In genomic region chr20:51745804-51746203, GRCh38 we compare ENCODE assay signal across 33 cellular contexts. TPM values are rescaled to one million over a fixed set of nuclear protein-coding genes. Genes with fewer than 3 reads are reported as not detected.
"Had no signal": no experiment of that assay in that cellular context is flagged by ENCODE, and none has a peak within 500 bp of the region (broad histone marks: within the 10 kb centered on the region; RNA-seq: fewer than 3 reads in every experiment).

No MANE protein-coding gene starts in this region.

- H3K4me3 ChIP-seq: adrenal gland, body of pancreas, MG63, SJSA1 had no signal

- H3K27ac ChIP-seq: adrenal gland, SJSA1 had no signal

- H3K9me2 ChIP-seq: SK-N-SH had no signal

- H3K4me2 ChIP-seq: SK-N-SH had no signal

- H3K27ac Mint-ChIP-seq: activated B cell treated with CpG ODN at 0.5 μM for 24 hours; activated CD4-positive, alpha-beta memory T cell treated with anti-CD3 and anti-CD28 coated beads for 36 hours; activated naive CD4-positive, alpha-beta T cell treated with anti-CD3 and anti-CD28 coated beads for 36 hours; activated naive CD4-positive, alpha-beta T cell treated with anti-CD3 and anti-CD28 coated beads, Interleukin-2, amount 50 U/mL, for 72 hours; activated T-helper 1 cell treated with anti-CD3 and anti-CD28 coated beads, Interleukin-12 subunit alpha, Interleukin-12 subunit beta, Interleukin-2, Interleukin-4 antibody, amounts not matched to agents 30 ng/mL and 10 ng/mL and 1 ng/mL, durations not matched to agents 14 hours and 24 hours and 36 hours; T-helper 1 cell treated with Interleukin-12 subunit alpha and Interleukin-12 subunit beta and Interleukin-4 antibody, amounts not matched to agents 30 μg/mL and 1 μg/mL, for 36 hours; T-helper 2 cell treated with Interferon-gamma antibody and Interleukin-4, amounts not matched to agents 5 μg/mL and 100 μg/mL, for 36 hours had no signal

- DNase-seq: activated B cell treated with CpG ODN at 0.5 μM for 24 hours; activated CD4-positive, alpha-beta memory T cell treated with anti-CD3 and anti-CD28 coated beads for 36 hours; activated CD4-positive, alpha-beta T cell treated with anti-CD3 and anti-CD28 coated beads for 4 hours; activated CD4-positive, alpha-beta T cell treated with anti-CD3 and anti-CD28 coated beads, Interleukin-2, amount 50 U/mL, for 1 hour; activated CD4-positive, CD25-positive, alpha-beta regulatory T cell treated with anti-CD3 and anti-CD28 coated beads, Interleukin-2, amount 50 U/mL, for 72 hours; activated CD8-positive, alpha-beta memory T cell treated with anti-CD3 and anti-CD28 coated beads, Interleukin-2, amount 50 U/mL, for 4 hours; activated gamma-delta T cell treated with Interleukin-2 at 50 U/mL for 16 hours; activated naive CD4-positive, alpha-beta T cell treated with anti-CD3 and anti-CD28 coated beads for 36 hours; activated T-cell treated with anti-CD3 and anti-CD28 coated beads for 4 hours; activated T-cell treated with anti-CD3 and anti-CD28 coated beads, Interleukin-2, amount 50 U/mL, for 4 hours; adrenal gland; body of pancreas; caudate nucleus; cerebellar nuclear complex; Kasumi-1; MG63; NCI-H1048; NCI-H1105 treated with DMSO at 0.1 percent for 48 hours; NCI-H1436; NCI-H1694; NCI-H2029; NCI-H345; NCI-H524 treated with DMSO at 0.1 percent for 48 hours; NCI-H748 treated with DMSO at 0.1 percent for 48 hours; OCI-M1; SHP77; SK-N-SH had no signal

- H3K4me3 Mint-ChIP-seq: activated B cell treated with CpG ODN at 0.5 μM for 24 hours; activated CD4-positive, alpha-beta memory T cell treated with anti-CD3 and anti-CD28 coated beads for 36 hours; activated naive CD4-positive, alpha-beta T cell treated with anti-CD3 and anti-CD28 coated beads for 36 hours; activated T-cell treated with anti-CD3 and anti-CD28 coated beads, Interleukin-2, amount 50 U/mL, for 4 hours; activated T-helper 1 cell treated with anti-CD3 and anti-CD28 coated beads, Interleukin-12 subunit alpha, Interleukin-12 subunit beta, Interleukin-2, Interleukin-4 antibody, amounts not matched to agents 30 ng/mL and 10 ng/mL and 1 ng/mL, durations not matched to agents 14 hours and 24 hours and 36 hours; T-helper 1 cell treated with Interleukin-12 subunit alpha and Interleukin-12 subunit beta and Interleukin-4 antibody, amounts not matched to agents 30 μg/mL and 1 μg/mL, for 36 hours; T-helper 2 cell treated with Interferon-gamma antibody and Interleukin-4, amounts not matched to agents 5 μg/mL and 100 μg/mL, for 36 hours had no signal

- H3K9me3 ChIP-seq: adrenal gland, body of pancreas, MG63, SJSA1, SK-N-SH had no signal

- H3K36me3 ChIP-seq: adrenal gland, MG63, SJSA1 had no signal

- H3K9ac ChIP-seq: SK-N-SH had no signal

- ATAC-seq: activated naive CD4-positive, alpha-beta T cell treated with anti-CD3 and anti-CD28 coated beads, Interleukin-2, amount 50 U/mL, for 72 hours; activated T-cell treated with anti-CD3 and anti-CD28 coated beads, Interleukin-2, amount 50 U/mL, for 4 hours; body of pancreas; Panc1 had no signal

- H3K4me1 Mint-ChIP-seq: activated B cell treated with CpG ODN at 0.5 μM for 24 hours had no signal

- H3K9me3 Mint-ChIP-seq: activated B cell treated with CpG ODN at 0.5 μM for 24 hours; activated naive CD4-positive, alpha-beta T cell treated with anti-CD3 and anti-CD28 coated beads for 36 hours; activated naive CD4-positive, alpha-beta T cell treated with anti-CD3 and anti-CD28 coated beads, Interleukin-2, amount 50 U/mL, for 72 hours; activated T-cell treated with anti-CD3 and anti-CD28 coated beads, Interleukin-2, amount 50 U/mL, for 4 hours; T-helper 1 cell treated with Interleukin-12 subunit alpha and Interleukin-12 subunit beta and Interleukin-4 antibody, amounts not matched to agents 30 μg/mL and 1 μg/mL, for 36 hours; T-helper 2 cell treated with Interferon-gamma antibody and Interleukin-4, amounts not matched to agents 5 μg/mL and 100 μg/mL, for 36 hours had no signal

- H3K27me3 ChIP-seq: adrenal gland, body of pancreas, MG63, SJSA1 had no signal

- H3K36me3 Mint-ChIP-seq: activated CD4-positive, alpha-beta memory T cell treated with anti-CD3 and anti-CD28 coated beads for 36 hours; activated naive CD4-positive, alpha-beta T cell treated with anti-CD3 and anti-CD28 coated beads, Interleukin-2, amount 50 U/mL, for 72 hours had no signal

RNA-seq across cellular contexts. Expression of gene SALL4, which starts 56.5 kb away (rescaled TPM):
- total RNA-seq: activated B cell treated with CpG ODN at 0.5 μM for 24 hours; activated CD4-positive, alpha-beta memory T cell treated with anti-CD3 and anti-CD28 coated beads for 36 hours; activated naive CD4-positive, alpha-beta T cell treated with anti-CD3 and anti-CD28 coated beads for 36 hours had no signal
